1 cellular context compared by ENCODE assay signal in the genomic region with DNA sequence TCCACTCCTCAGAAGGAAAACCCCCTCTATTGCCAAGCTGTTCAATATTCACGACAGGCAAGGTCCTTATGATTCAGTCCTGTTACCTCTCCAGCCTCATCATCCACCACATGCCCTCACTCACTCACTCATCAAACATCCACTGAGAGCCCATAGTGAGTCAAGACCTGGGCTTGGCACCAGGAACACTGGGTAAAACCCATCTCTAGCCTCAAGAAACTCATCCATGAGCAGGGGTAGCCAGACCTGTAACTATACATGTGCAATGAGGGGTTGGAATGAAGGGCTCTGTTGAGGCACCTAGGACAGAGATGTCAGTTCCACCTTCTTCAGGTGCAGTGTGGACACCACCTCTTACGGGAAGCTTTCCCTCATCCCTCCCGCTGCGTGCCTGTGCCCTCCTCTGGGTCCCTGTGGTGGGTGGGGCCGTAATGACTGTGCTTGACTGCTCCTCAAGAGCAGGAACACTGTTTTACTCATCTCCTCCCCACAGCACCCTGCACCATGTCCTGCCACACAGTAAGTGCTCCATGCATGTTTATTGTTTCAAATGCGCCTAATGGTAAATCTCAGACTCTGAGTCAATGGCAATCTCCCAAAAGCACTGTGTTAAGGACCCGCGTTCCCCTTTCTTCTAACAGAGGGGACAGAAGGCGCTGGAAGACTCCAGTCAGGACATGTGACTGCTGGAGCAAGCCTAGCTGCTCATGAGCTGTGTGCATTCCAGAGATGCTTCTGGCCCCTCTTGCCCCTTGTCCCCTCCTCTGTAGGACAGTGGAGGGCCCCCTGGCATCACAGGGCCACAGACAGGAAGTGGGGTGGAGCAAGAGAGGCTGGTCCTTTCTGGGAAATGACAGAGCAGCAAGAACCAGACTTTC.
TF ChIP-seq lines count a peak whose summit lies in the region.

No MANE protein-coding gene starts in this region.

TF ChIP-seq in HepG2, 621 proteins besides CTCF, POLR2A, EP300 and RAD21 (continued from another document and continues in another):
- TF ChIP-seq, protein P1, sequence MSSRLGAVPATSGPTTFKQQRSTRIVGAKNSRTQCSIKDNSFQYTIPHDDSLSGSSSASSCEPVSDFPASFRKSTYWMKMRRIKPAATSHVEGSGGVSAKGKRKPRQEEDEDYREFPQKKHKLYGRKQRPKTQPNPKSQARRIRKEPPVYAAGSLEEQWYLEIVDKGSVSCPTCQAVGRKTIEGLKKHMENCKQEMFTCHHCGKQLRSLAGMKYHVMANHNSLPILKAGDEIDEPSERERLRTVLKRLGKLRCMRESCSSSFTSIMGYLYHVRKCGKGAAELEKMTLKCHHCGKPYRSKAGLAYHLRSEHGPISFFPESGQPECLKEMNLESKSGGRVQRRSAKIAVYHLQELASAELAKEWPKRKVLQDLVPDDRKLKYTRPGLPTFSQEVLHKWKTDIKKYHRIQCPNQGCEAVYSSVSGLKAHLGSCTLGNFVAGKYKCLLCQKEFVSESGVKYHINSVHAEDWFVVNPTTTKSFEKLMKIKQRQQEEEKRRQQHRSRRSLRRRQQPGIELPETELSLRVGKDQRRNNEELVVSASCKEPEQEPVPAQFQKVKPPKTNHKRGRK (CRISPR knock-in tag; IDR thresholded peaks at IDR 0.05), result no peak
- TF ChIP-seq PCBP1 (IDR thresholded peaks at IDR 0.05; ENCODE audit: borderline replicate concordance, low read depth, low read length), result no peak
- TF ChIP-seq ZNF101 (CRISPR knock-in tag; IDR thresholded peaks at IDR 0.05; ENCODE audit: borderline replicate concordance, low read depth), result no peak
- no peak for TF ChIP-seq ZNF598 (CRISPR knock-in tag; IDR thresholded peaks at IDR 0.05; ENCODE audit: borderline replicate concordance)
- TF ChIP-seq MTA1 (CRISPR knock-in tag; IDR thresholded peaks at IDR 0.05; ENCODE audit: borderline replicate concordance), result no peak
- TF ChIP-seq ZNF678 (CRISPR knock-in tag; IDR thresholded peaks at IDR 0.05), result no peak
- TF ChIP-seq NRL (CRISPR knock-in tag; IDR thresholded peaks at IDR 0.05; ENCODE audit: borderline replicate concordance), result no peak
- no peak for TF ChIP-seq SRY (CRISPR knock-in tag; IDR thresholded peaks at IDR 0.05)
- no peak for TF ChIP-seq FOXP1 (IDR thresholded peaks at IDR 0.05)
- TF ChIP-seq FOXP1 (CRISPR knock-in tag; IDR thresholded peaks at IDR 0.05), result no peak
- TF ChIP-seq PBX2 (CRISPR knock-in tag; IDR thresholded peaks at IDR 0.05), result no peak
- TF ChIP-seq STAG1 (CRISPR knock-in tag; IDR thresholded peaks at IDR 0.05), result 0 out of 2 replicates have a peak, but pooled peaks have one; percentile 19
- 0 out of 2 replicates have a peak, but pooled peaks have one; percentile 29 for TF ChIP-seq KLF13 (CRISPR knock-in tag; IDR thresholded peaks at IDR 0.05)
- TF ChIP-seq, protein P2, sequence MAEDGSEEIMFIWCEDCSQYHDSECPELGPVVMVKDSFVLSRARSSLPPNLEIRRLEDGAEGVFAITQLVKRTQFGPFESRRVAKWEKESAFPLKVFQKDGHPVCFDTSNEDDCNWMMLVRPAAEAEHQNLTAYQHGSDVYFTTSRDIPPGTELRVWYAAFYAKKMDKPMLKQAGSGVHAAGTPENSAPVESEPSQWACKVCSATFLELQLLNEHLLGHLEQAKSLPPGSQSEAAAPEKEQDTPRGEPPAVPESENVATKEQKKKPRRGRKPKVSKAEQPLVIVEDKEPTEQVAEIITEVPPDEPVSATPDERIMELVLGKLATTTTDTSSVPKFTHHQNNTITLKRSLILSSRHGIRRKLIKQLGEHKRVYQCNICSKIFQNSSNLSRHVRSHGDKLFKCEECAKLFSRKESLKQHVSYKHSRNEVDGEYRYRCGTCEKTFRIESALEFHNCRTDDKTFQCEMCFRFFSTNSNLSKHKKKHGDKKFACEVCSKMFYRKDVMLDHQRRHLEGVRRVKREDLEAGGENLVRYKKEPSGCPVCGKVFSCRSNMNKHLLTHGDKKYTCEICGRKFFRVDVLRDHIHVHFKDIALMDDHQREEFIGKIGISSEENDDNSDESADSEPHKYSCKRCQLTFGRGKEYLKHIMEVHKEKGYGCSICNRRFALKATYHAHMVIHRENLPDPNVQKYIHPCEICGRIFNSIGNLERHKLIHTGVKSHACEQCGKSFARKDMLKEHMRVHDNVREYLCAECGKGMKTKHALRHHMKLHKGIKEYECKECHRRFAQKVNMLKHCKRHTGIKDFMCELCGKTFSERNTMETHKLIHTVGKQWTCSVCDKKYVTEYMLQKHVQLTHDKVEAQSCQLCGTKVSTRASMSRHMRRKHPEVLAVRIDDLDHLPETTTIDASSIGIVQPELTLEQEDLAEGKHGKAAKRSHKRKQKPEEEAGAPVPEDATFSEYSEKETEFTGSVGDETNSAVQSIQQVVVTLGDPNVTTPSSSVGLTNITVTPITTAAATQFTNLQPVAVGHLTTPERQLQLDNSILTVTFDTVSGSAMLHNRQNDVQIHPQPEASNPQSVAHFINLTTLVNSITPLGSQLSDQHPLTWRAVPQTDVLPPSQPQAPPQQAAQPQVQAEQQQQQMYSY (CRISPR knock-in tag; IDR thresholded peaks at IDR 0.05), result no peak
- TF ChIP-seq DNMT3B (CRISPR knock-in tag; conservative IDR thresholded peaks at IDR 0.05), result no peak
- no peak for TF ChIP-seq ZBED4 (CRISPR knock-in tag; IDR thresholded peaks at IDR 0.05; ENCODE audit: borderline replicate concordance)
- TF ChIP-seq GABPB1 (CRISPR knock-in tag; IDR thresholded peaks at IDR 0.05), result peak; percentile 47
- no peak for TF ChIP-seq RBM39 (IDR thresholded peaks at IDR 0.05; ENCODE audit: low read depth, low read length, poor library complexity, severe bottlenecking)
- TF ChIP-seq NBN (conservative IDR thresholded peaks at IDR 0.05), result no peak
- TF ChIP-seq, protein P3, sequence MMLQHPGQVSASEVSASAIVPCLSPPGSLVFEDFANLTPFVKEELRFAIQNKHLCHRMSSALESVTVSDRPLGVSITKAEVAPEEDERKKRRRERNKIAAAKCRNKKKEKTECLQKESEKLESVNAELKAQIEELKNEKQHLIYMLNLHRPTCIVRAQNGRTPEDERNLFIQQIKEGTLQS (CRISPR knock-in tag; IDR thresholded peaks at IDR 0.05), result no peak
- TF ChIP-seq DNMT1 (CRISPR knock-in tag; IDR thresholded peaks at IDR 0.05), result no peak
- 0 out of 2 replicates have a peak, but pooled peaks have one; percentile 27 for TF ChIP-seq TSC22D2 (CRISPR knock-in tag; IDR thresholded peaks at IDR 0.05; ENCODE audit: borderline replicate concordance)
- TF ChIP-seq FOSL2 (CRISPR knock-in tag; IDR thresholded peaks at IDR 0.05), result peak; percentile 31; the same call in 1 of the 2 replicates
- TF ChIP-seq, protein P4, sequence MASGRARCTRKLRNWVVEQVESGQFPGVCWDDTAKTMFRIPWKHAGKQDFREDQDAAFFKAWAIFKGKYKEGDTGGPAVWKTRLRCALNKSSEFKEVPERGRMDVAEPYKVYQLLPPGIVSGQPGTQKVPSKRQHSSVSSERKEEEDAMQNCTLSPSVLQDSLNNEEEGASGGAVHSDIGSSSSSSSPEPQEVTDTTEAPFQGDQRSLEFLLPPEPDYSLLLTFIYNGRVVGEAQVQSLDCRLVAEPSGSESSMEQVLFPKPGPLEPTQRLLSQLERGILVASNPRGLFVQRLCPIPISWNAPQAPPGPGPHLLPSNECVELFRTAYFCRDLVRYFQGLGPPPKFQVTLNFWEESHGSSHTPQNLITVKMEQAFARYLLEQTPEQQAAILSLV (CRISPR knock-in tag; IDR thresholded peaks at IDR 0.05; ENCODE audit: borderline replicate concordance), result no peak
- TF ChIP-seq, protein P5, sequence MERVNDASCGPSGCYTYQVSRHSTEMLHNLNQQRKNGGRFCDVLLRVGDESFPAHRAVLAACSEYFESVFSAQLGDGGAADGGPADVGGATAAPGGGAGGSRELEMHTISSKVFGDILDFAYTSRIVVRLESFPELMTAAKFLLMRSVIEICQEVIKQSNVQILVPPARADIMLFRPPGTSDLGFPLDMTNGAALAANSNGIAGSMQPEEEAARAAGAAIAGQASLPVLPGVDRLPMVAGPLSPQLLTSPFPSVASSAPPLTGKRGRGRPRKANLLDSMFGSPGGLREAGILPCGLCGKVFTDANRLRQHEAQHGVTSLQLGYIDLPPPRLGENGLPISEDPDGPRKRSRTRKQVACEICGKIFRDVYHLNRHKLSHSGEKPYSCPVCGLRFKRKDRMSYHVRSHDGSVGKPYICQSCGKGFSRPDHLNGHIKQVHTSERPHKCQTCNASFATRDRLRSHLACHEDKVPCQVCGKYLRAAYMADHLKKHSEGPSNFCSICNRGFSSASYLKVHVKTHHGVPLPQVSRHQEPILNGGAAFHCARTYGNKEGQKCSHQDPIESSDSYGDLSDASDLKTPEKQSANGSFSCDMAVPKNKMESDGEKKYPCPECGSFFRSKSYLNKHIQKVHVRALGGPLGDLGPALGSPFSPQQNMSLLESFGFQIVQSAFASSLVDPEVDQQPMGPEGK (CRISPR knock-in tag; IDR thresholded peaks at IDR 0.05), result peak; percentile 66; the same call in 1 of the 2 replicates
- TF ChIP-seq ZNF572 (CRISPR knock-in tag; IDR thresholded peaks at IDR 0.05), result no peak
- TF ChIP-seq, protein P6, sequence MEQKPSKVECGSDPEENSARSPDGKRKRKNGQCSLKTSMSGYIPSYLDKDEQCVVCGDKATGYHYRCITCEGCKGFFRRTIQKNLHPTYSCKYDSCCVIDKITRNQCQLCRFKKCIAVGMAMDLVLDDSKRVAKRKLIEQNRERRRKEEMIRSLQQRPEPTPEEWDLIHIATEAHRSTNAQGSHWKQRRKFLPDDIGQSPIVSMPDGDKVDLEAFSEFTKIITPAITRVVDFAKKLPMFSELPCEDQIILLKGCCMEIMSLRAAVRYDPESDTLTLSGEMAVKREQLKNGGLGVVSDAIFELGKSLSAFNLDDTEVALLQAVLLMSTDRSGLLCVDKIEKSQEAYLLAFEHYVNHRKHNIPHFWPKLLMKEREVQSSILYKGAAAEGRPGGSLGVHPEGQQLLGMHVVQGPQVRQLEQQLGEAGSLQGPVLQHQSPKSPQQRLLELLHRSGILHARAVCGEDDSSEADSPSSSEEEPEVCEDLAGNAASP (CRISPR knock-in tag; IDR thresholded peaks at IDR 0.05; ENCODE audit: borderline replicate concordance), result no peak
- TF ChIP-seq REL (CRISPR knock-in tag; conservative IDR thresholded peaks at IDR 0.05), result no peak
- no peak for TF ChIP-seq ZNF354B (CRISPR knock-in tag; IDR thresholded peaks at IDR 0.05)
- TF ChIP-seq KDM5B (CRISPR knock-in tag; IDR thresholded peaks at IDR 0.05; ENCODE audit: borderline replicate concordance), result no peak
- no peak for TF ChIP-seq ESRRA (CRISPR knock-in tag; IDR thresholded peaks at IDR 0.05; ENCODE audit: low read depth)
- no peak for TF ChIP-seq SALL2 (CRISPR knock-in tag; IDR thresholded peaks at IDR 0.05)
- TF ChIP-seq TCF12 (IDR thresholded peaks at IDR 0.05), result no peak
- TF ChIP-seq TCF12 (CRISPR knock-in tag; IDR thresholded peaks at IDR 0.05), result no peak
- no peak; the same call in 1 of the 2 replicates for TF ChIP-seq SOX5 (CRISPR knock-in tag; IDR thresholded peaks at IDR 0.05; ENCODE audit: borderline replicate concordance)
- TF ChIP-seq ZNF234 (CRISPR knock-in tag; conservative IDR thresholded peaks at IDR 0.05), result no peak
- TF ChIP-seq, protein P7, sequence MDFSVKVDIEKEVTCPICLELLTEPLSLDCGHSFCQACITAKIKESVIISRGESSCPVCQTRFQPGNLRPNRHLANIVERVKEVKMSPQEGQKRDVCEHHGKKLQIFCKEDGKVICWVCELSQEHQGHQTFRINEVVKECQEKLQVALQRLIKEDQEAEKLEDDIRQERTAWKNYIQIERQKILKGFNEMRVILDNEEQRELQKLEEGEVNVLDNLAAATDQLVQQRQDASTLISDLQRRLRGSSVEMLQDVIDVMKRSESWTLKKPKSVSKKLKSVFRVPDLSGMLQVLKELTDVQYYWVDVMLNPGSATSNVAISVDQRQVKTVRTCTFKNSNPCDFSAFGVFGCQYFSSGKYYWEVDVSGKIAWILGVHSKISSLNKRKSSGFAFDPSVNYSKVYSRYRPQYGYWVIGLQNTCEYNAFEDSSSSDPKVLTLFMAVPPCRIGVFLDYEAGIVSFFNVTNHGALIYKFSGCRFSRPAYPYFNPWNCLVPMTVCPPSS (IDR thresholded peaks at IDR 0.05), result no peak
- TF ChIP-seq, protein P8, sequence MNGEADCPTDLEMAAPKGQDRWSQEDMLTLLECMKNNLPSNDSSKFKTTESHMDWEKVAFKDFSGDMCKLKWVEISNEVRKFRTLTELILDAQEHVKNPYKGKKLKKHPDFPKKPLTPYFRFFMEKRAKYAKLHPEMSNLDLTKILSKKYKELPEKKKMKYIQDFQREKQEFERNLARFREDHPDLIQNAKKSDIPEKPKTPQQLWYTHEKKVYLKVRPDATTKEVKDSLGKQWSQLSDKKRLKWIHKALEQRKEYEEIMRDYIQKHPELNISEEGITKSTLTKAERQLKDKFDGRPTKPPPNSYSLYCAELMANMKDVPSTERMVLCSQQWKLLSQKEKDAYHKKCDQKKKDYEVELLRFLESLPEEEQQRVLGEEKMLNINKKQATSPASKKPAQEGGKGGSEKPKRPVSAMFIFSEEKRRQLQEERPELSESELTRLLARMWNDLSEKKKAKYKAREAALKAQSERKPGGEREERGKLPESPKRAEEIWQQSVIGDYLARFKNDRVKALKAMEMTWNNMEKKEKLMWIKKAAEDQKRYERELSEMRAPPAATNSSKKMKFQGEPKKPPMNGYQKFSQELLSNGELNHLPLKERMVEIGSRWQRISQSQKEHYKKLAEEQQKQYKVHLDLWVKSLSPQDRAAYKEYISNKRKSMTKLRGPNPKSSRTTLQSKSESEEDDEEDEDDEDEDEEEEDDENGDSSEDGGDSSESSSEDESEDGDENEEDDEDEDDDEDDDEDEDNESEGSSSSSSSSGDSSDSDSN (CRISPR knock-in tag; IDR thresholded peaks at IDR 0.05), result no peak
